ENCODE assay signal across 16 cellular contexts in the genomic region with DNA sequence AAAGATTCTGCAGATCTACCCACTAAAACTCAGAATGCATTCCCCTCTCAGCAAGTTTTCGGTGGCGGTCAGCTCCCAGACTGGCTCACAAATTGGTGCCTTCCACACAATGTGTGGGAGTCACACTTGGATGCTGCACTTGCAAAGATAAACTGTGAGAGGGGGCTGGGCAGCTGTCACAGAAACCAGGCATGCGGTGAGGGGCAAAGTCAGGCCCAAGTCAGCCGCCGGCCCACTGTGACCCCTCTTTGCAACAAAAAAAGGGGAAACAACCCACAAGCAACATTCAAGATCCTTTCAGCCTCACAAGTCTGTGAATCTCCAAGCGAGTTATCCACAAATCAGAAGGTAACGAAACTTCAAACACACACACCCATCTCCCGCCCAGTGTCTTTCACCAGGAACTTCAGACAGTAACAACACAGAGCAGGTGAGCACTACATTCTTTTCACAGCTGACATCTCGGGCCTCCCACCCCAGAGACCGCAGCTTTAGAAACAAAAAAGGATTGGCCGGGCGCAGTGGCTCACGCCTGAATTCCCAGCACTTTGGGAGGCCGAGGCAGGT. TPM values are rescaled to one million over a fixed set of nuclear protein-coding genes. Genes with fewer than 3 reads are reported as not detected.
DNase-seq lines count a peak whose midpoint lies in the region; ATAC-seq and TF ChIP-seq lines count a peak whose summit lies in the region.
"Had no signal": no experiment of that assay in that cellular context is flagged by ENCODE, and none has a peak within 500 bp of the region (broad histone marks: within the 10 kb centered on the region; RNA-seq: fewer than 3 reads in every experiment).

No MANE protein-coding gene starts in this region.

- no peak overlapping the region for H2AFZ ChIP-seq in SK-N-SH (ENCODE audit: low read depth)

- no peak for TF ChIP-seq EP300 in SK-N-SH (IDR thresholded peaks at IDR 0.05; ENCODE audit: borderline replicate concordance in 1 of 2, low read depth in 1 of 2, low read length in 1 of 2)

- H3K9me3 Mint-ChIP-seq in chondrocyte (ENCODE audit: low read depth): no peaks in the 10 kb centered on the region
- H3K9me3 Mint-ChIP-seq: CD8-positive, alpha-beta T cell had no signal

- H3K79me2 ChIP-seq in SK-N-SH (ENCODE audit: insufficient read depth): peaks cover 11% of the 10 kb centered on the region; the same call in 1 of the 2 replicates

- H3F3A ChIP-seq in SK-N-SH (replicated peaks; ENCODE audit: insufficient read depth): no peaks in the 10 kb centered on the region

- H3K4me3 Mint-ChIP-seq in chondrocyte (ENCODE audit: unreplicated experiment): no peak overlapping the region
- H3K4me3 Mint-ChIP-seq: CD8-positive, alpha-beta T cell had no signal

- CTCF ChIA-PET in SK-N-SH (lab: Yijun Ruan, JAX): interaction anchor here (1.1 to 1.9 kb wide), 3 partner anchors 35 to 66 kb away, joined by 4 to 7 read pairs (median 4); no protein-coding TSS in a partner anchor

- 95% methylated on average over 14 of the region's 14 CpGs for WGBS in SK-N-SH (ENCODE audit: low lambda C conversion rate)

- intact Hi-C loops in left cardiac atrium (cut with DNase I) (no loop called here), left ventricle myocardium superior (cut with micrococcal nuclease) (no loop called here), uterus (cut with DNase I; ENCODE audit: low total_unique reads) (no loop called here)

- no peak for TF ChIP-seq POLR2A in uterus (IDR thresholded peaks at IDR 0.05)

- TF ChIP-seq CTCF in uterus (IDR thresholded peaks at IDR 0.05): no peak
- no peak for TF ChIP-seq CTCF in GM13977 (IDR thresholded peaks at IDR 0.05; ENCODE audit: extremely low read depth, insufficient read depth, missing control alignments)
- no peak for TF ChIP-seq CTCF in chondrocyte (IDR thresholded peaks at IDR 0.05)
- no peak for TF ChIP-seq CTCF in SK-N-SH (IDR thresholded peaks at IDR 0.05)

- peak overlapping the region in 1 of 2 donors; percentile 32 for H3K4me3 ChIP-seq in muscle layer of colon (ENCODE audit: low read depth in 1 of 2, low read length in 2 of 2)
- H3K4me3 ChIP-seq in uterus: peak overlapping the region in 1 of 2 donors; percentile 9
- H3K4me3 ChIP-seq in SK-N-SH (ENCODE audit: low read depth in 2 of 2, low read length in 1 of 2): no peak overlapping the region
- H3K4me3 ChIP-seq: MG63 had no signal

- DNase-seq in left cardiac atrium (no peak), left ventricle myocardium superior (no peak), epidermal melanocyte (ENCODE audit: insufficient read length, low spot score) (peak; percentile 7), uterus (no peak), GM13977 (ENCODE audit: low spot score) (no peak), chondrocyte (ENCODE audit: low spot score) (no peak), SK-N-SH (no peak)
- DNase-seq: activated CD8-positive, alpha-beta memory T cell treated with anti-CD3 and anti-CD28 coated beads for 24 hours; aorta; CD8-positive, alpha-beta T cell; MG63; NCI-H2029 treated with DMSO at 0.1 percent for 48 hours; NCI-H524 treated with DMSO at 0.1 percent for 48 hours; stimulated activated CD4-positive, alpha-beta T cell treated with anti-CD3 and anti-CD28 coated beads, Interleukin-4, amount 100 ng/mL, for 24 hours; trophoblast cell had no signal

- H3K9ac ChIP-seq in muscle layer of colon (ENCODE audit: low read length): peak overlapping the region; percentile 49
- no peak overlapping the region for H3K9ac ChIP-seq in SK-N-SH

- TF ChIP-seq RAD21 in SK-N-SH (IDR thresholded peaks at IDR 0.05; ENCODE audit: low read length): no peak

- H3K4me1 Mint-ChIP-seq in chondrocyte (ENCODE audit: low read depth): peaks cover 7% of the 10 kb centered on the region

- H3K27ac ChIP-seq in muscle layer of colon (ENCODE audit: low read depth, low read length) (peak overlapping the region; percentile 60), uterus (peak overlapping the region; percentile 76 to 87), SK-N-SH (ENCODE audit: low read depth in 2 of 2, low read length in 1 of 2) (peak overlapping the region in 1 of 2 experiments; percentile 66; a peak in 2 of 4 replicates)

- ATAC-seq in left cardiac atrium (peak; percentile 34 to 35), left ventricle myocardium superior (no peak)
- ATAC-seq: CD8-positive, alpha-beta T cell had no signal

- in situ Hi-C loops in GM13977 (cut with MboI; ENCODE audit: low pct_unique_long_range_greater_than_20kb, low sequenced_read_pairs, unreplicated experiment): no loop called here

- H3K27ac Mint-ChIP-seq in chondrocyte (ENCODE audit: unreplicated experiment): no peak overlapping the region
- H3K27ac Mint-ChIP-seq: CD8-positive, alpha-beta T cell had no signal

- H3K27me3 Mint-ChIP-seq in chondrocyte (ENCODE audit: low read depth): no peaks in the 10 kb centered on the region

- 0 out of 2 replicates have a peak, but pooled peaks cover 5% of the 10 kb centered on the region for H4K20me1 ChIP-seq in SK-N-SH (ENCODE audit: insufficient read depth)

- H3K4me1 ChIP-seq in muscle layer of colon (ENCODE audit: insufficient read depth, low read length) (peaks cover 14% of the 10 kb centered on the region), uterus (peaks cover 0 to 5% of the 10 kb centered on the region in 2 donors), SK-N-SH (ENCODE audit: control insufficient read depth in 1 of 2, insufficient read depth in 2 of 2, low read depth in 1 of 2, low read length in 1 of 2) (peaks cover 0 to 13% of the 10 kb centered on the region in 2 experiments; a peak in 1 of 4 replicates)

- H3K36me3 ChIP-seq in muscle layer of colon (ENCODE audit: insufficient read depth, low read length): no peaks in the 10 kb centered on the region
- H3K36me3 ChIP-seq in uterus: no peaks in the 10 kb centered on the region
- H3K36me3 ChIP-seq in SK-N-SH (replicated peaks in 1 of 2; ENCODE audit: control insufficient read depth in 1 of 2, insufficient read depth in 2 of 2, low read length in 1 of 2): no peaks in the 10 kb centered on the region
- H3K36me3 ChIP-seq: MG63 had no signal

- no peak overlapping the region for H3K4me2 ChIP-seq in SK-N-SH

- no peaks in the 10 kb centered on the region for H3K27me3 ChIP-seq in muscle layer of colon (ENCODE audit: control insufficient read depth in 1 of 2, insufficient read depth in 2 of 2, low read length in 2 of 2)
- H3K27me3 ChIP-seq in uterus: no peaks in the 10 kb centered on the region
- H3K27me3 ChIP-seq in SK-N-SH (ENCODE audit: insufficient read depth): no peaks in the 10 kb centered on the region
- H3K27me3 ChIP-seq: MG63 had no signal

- POLR2A ChIA-PET in SK-N-SH (lab: Yijun Ruan, JAX): interaction anchor here (1.0 kb wide), 1 partner anchor 47 kb away, joined by 5 read pairs; no protein-coding TSS in a partner anchor

- H3K36me3 Mint-ChIP-seq in chondrocyte (ENCODE audit: low read depth): peaks cover 3% of the 10 kb centered on the region

- no peaks in the 10 kb centered on the region for H3K9me3 ChIP-seq in muscle layer of colon (ENCODE audit: low read length)
- no peaks in the 10 kb centered on the region for H3K9me3 ChIP-seq in uterus
- H3K9me3 ChIP-seq in SK-N-SH: no peaks in the 10 kb centered on the region
- H3K9me3 ChIP-seq: MG63 had no signal

- no peaks in the 10 kb centered on the region for H3K9me2 ChIP-seq in SK-N-SH

TF ChIP-seq in SK-N-SH, 30 proteins besides CTCF, POLR2A, EP300 and RAD21 (continues in another document):
- TF ChIP-seq CHD2 (IDR thresholded peaks at IDR 0.05; ENCODE audit: low read length, partially characterized antibody) (no peak), EZH2phosphoT487 (IDR thresholded peaks at IDR 0.05; ENCODE audit: borderline replicate concordance, low read depth) (no peak), PBX3 (IDR thresholded peaks at IDR 0.05) (no peak), YY1 (IDR thresholded peaks at IDR 0.05; ENCODE audit: low read depth) (no peak), ELF1 (IDR thresholded peaks at IDR 0.05) (no peak), SIN3A (IDR thresholded peaks at IDR 0.05; ENCODE audit: borderline replicate concordance, low read depth, low read length) (no peak), TAF1 (IDR thresholded peaks at IDR 0.05; ENCODE audit: borderline replicate concordance, low read depth, low read length) (no peak), FOSL2 (IDR thresholded peaks at IDR 0.05; ENCODE audit: borderline replicate concordance, low read depth) (no peak)

RNA-seq across cellular contexts. Expression of gene SNX8, which starts 32.0 kb away (rescaled TPM):
- 10 to 100 TPM; 31.3 to 38.5 TPM for total RNA-seq in left cardiac atrium
- total RNA-seq in left ventricle myocardium superior: 16.7 TPM
- 10 to 100 TPM in 3 of 4 donors, under 1 TPM in 1; 0.29 to 75.3 (median 30.5) TPM for total RNA-seq in uterus
- 34.4 to 45.4 TPM (median 37.2 TPM) in 3 replicates for total RNA-seq in chondrocyte
- 20.6 and 21.1 TPM in 2 replicates for polyA plus RNA-seq in SK-N-SH (2012; rRNA removed)
- polyA plus RNA-seq in SK-N-SH (2012; cell fraction: cytosol; rRNA removed): 13.3 and 15.9 TPM in 2 replicates
- 25.3 and 31.1 TPM in 2 replicates for polyA plus RNA-seq in SK-N-SH (2012; cell fraction: nucleus; rRNA removed)

RNA-seq across cellular contexts. Expression of gene NUDT1, which starts 40.2 kb away (rescaled TPM):
- total RNA-seq in left cardiac atrium (10 to 100 TPM; 15.4 to 15.8 TPM), left ventricle myocardium superior (13.2 TPM), uterus (10 to 100 TPM in 1 of 4 donors, 1 to 10 TPM in 2, not detected in 1; 2.4 to 13.1 (median 7.6) TPM), chondrocyte (9.5 to 15.2 TPM (median 10.0 TPM) in 3 replicates)
- 79.5 and 98.1 TPM in 2 replicates for polyA plus RNA-seq in SK-N-SH (2012; rRNA removed)
- polyA plus RNA-seq in SK-N-SH (2012; cell fraction: cytosol; rRNA removed): 69.1 and 83.0 TPM in 2 replicates
- polyA plus RNA-seq in SK-N-SH (2012; cell fraction: nucleus; rRNA removed): 53.9 and 64.3 TPM in 2 replicates

RNA-seq across cellular contexts. Expression of gene MRM2, which starts 40.3 kb away (rescaled TPM):
- 10 to 100 TPM; 18.9 TPM for total RNA-seq in left cardiac atrium
- 23.5 TPM for total RNA-seq in left ventricle myocardium superior
- total RNA-seq in uterus: 10 to 100 TPM in 2 of 4 donors, 1 to 10 TPM in 2; 2.1 to 29.4 (median 12.8) TPM
- 17.7 to 19.8 TPM (median 17.8 TPM) in 3 replicates for total RNA-seq in chondrocyte
- polyA plus RNA-seq in SK-N-SH (2012; rRNA removed): 30.7 and 34.8 TPM in 2 replicates
- 36.0 and 37.6 TPM in 2 replicates for polyA plus RNA-seq in SK-N-SH (2012; cell fraction: cytosol; rRNA removed)
- polyA plus RNA-seq in SK-N-SH (2012; cell fraction: nucleus; rRNA removed): 13.9 and 18.7 TPM in 2 replicates

RNA-seq across cellular contexts. Expression of gene MAD1L1, which starts 49.5 kb away (rescaled TPM):
- total RNA-seq in left cardiac atrium: 10 to 100 TPM; 18.9 to 24.9 TPM
- total RNA-seq in left ventricle myocardium superior: 19.1 TPM
- total RNA-seq in uterus: 10 to 100 TPM; 13.3 to 37.4 (median 33.1) TPM
- 22.7 to 31.0 TPM (median 23.8 TPM) in 3 replicates for total RNA-seq in chondrocyte
- 28.7 and 46.2 TPM in 2 replicates for polyA plus RNA-seq in SK-N-SH (2012; rRNA removed)
- polyA plus RNA-seq in SK-N-SH (2012; cell fraction: cytosol; rRNA removed): 20.4 and 23.6 TPM in 2 replicates
- polyA plus RNA-seq in SK-N-SH (2012; cell fraction: nucleus; rRNA removed): 29.9 and 64.7 TPM in 2 replicates
